ENCODE assay signal across 12 cellular contexts in the genomic region with DNA sequence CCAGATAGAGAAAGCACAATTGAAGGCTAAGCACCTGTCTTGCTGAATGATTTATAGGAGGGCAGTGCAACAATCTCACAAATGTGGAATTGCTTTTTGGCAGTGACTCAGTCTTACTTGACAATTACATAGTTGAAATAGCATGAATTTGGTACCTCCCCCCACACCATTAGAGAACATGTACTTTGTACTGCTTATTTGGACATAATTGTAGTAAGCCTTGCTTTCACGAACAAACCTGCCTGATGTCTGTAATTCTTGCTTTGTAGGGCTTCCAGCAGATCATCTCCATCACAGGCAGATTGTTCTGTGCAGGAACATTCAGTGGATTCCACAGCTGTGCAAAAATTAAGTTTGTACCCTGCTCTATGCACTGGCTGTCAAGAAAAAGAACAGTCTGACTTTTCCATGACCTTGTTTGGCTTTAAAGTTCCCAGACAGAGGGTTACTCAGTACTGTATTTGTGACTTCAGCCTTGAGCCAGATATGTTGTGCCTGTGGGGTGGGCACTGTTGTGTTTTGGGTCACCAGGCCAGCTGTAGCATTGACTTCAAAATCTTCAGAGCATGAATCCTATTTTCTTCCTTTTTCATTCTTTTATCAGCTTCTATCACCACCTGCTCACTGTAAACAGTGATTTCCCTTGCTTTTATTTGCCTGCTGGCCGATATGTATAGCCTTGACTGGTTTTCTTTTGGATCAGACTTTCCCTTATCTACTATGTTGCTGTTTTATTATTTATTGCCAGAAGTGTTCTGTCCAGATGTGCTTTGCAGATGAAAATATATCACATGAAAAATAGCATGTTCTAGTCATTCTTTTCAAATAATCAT.
A peak's percentile ranks its signal among the peaks of the same experiment; 100 is the strongest.
DNase-seq lines count a peak whose midpoint lies in the region; ATAC-seq and TF ChIP-seq lines count a peak whose summit lies in the region.
"Had no signal": no experiment of that assay in that cellular context is flagged by ENCODE, and none has a peak within 500 bp of the region (broad histone marks: within the 10 kb centered on the region; RNA-seq: fewer than 3 reads in every experiment).

No MANE protein-coding gene starts in this region.

- H3K27ac ChIP-seq in right atrium auricular region (no peak overlapping the region), upper lobe of right lung (no peak overlapping the region)

- intact Hi-C loops in Right ventricle myocardium inferior (cut with DNase I) (no loop called here), upper lobe of right lung (cut with DNase I) (no loop called here)

- H3K9me3 ChIP-seq in right atrium auricular region = no peaks in the 10 kb centered on the region
- no peaks in the 10 kb centered on the region for H3K9me3 ChIP-seq in upper lobe of right lung

- TF ChIP-seq CTCF in right atrium auricular region (IDR thresholded peaks at IDR 0.05) (no peak), kidney epithelial cell (IDR thresholded peaks at IDR 0.05; ENCODE audit: insufficient read depth, low read length, poor library complexity, severe bottlenecking) (no peak), upper lobe of right lung (IDR thresholded peaks at IDR 0.05) (no peak)

- H3K4me3 ChIP-seq in right atrium auricular region (no peak overlapping the region), kidney epithelial cell (ENCODE audit: low read depth, low read length) (no peak overlapping the region), upper lobe of right lung (no peak overlapping the region)

- no peaks in the 10 kb centered on the region for H3K27me3 ChIP-seq in right atrium auricular region
- no peaks in the 10 kb centered on the region for H3K27me3 ChIP-seq in kidney epithelial cell (ENCODE audit: control insufficient read depth, insufficient read depth, low read length)
- no peaks in the 10 kb centered on the region for H3K27me3 ChIP-seq in upper lobe of right lung

- no peaks in the 10 kb centered on the region for H3K36me3 ChIP-seq in right atrium auricular region
- H3K36me3 ChIP-seq in kidney epithelial cell (ENCODE audit: control insufficient read depth, insufficient read depth, low read length) = no peaks in the 10 kb centered on the region
- no peaks in the 10 kb centered on the region for H3K36me3 ChIP-seq in upper lobe of right lung

- H3K4me1 ChIP-seq in right atrium auricular region = no peaks in the 10 kb centered on the region
- H3K4me1 ChIP-seq in upper lobe of right lung = no peaks in the 10 kb centered on the region

- peak; percentile 34 for ATAC-seq in Right ventricle myocardium inferior
- peak; percentile 71 for ATAC-seq in upper lobe of right lung
- no peak for ATAC-seq in GM18502 (IDR thresholded peaks at IDR 0.05; ENCODE audit: poor library complexity, unreplicated experiment)

- DNase-seq in Right ventricle myocardium inferior (ENCODE audit: missing footprints) (no peak), right atrium auricular region (ENCODE audit: low spot score) (no peak), astrocyte of the hippocampus (ENCODE audit: low read depth, low spot score) (peak; percentile 68), kidney epithelial cell (ENCODE audit: low read depth) (peak; percentile 65), upper lobe of right lung (no peak), germinal center (ENCODE audit: low spot score) (no peak), iPS-NIHi7 (ENCODE audit: extremely low spot score) (no peak)
- DNase-seq: ACHN, H9, left cardiac atrium, MM.1S had no signal

Comparison
In these comparisons a context has a peak if more than half of its experiments do, and no peak if none do; other contexts are left out.
1. DNase-seq: peak in astrocyte of the hippocampus (single experiment) and kidney epithelial cell (single experiment); none in Right ventricle myocardium inferior (single experiment), right atrium auricular region (single experiment), upper lobe of right lung (single experiment), germinal center (single experiment) and iPS-NIHi7 (single experiment).